In the genomic region with DNA sequence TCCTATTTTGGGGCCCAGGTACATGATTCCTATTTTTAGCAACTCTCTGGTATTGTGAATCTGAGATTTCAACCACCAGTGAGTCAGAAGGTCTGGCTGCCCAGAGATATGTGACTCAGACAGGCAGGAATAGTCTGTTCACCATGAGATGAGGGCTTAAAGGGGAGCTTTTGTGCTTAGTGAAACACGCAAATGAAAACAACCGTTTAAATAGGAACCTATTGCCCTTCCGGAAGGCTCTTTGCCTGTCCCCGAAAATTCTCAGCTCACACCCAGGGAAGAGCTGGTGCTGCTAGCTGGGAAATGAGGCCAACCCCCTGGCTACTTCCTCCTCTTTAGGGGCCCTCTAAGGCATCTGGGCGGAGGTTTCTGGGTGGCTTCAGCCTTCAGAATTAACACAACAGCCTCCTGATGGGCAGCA, we compare ENCODE assay signal across 9 cellular contexts.
A peak's percentile ranks its signal among the peaks of the same experiment; 100 is the strongest.
DNase-seq lines count a peak whose midpoint lies in the region; ATAC-seq, FAIRE-seq and TF ChIP-seq lines count a peak whose summit lies in the region.
"Had no signal": no experiment of that assay in that cellular context is flagged by ENCODE, and none has a peak within 500 bp of the region (broad histone marks: within the 10 kb centered on the region; RNA-seq: fewer than 3 reads in every experiment).

No MANE protein-coding gene starts in this region.

- H3K9me3 Mint-ChIP-seq in activated CD4-positive, alpha-beta memory T cell treated with anti-CD3 and anti-CD28 coated beads, Interleukin-2, amount 10 ng/mL, durations not matched to agents 7 days and 5 days: no peaks in the 10 kb centered on the region

- POLR2A ChIA-PET in activated CD4-positive, alpha-beta memory T cell treated with anti-CD3 and anti-CD28 coated beads, Interleukin-2, amount 10 ng/mL, durations not matched to agents 7 days and 5 days (lab: Charles Lee): no interaction called here

- H3K4me3 ChIP-seq in adipocyte (ENCODE audit: low read length) (peak overlapping the region; percentile 43), uterus (no peak overlapping the region)

- peak in 1 of 2 donors; percentile 34 for TF ChIP-seq POLR2A in uterus (IDR thresholded peaks at IDR 0.05)

- no peaks in the 10 kb centered on the region for H3K36me3 Mint-ChIP-seq in activated CD4-positive, alpha-beta memory T cell treated with anti-CD3 and anti-CD28 coated beads, Interleukin-2, amount 10 ng/mL, durations not matched to agents 7 days and 5 days (ENCODE audit: low read depth)

- H3K27ac Mint-ChIP-seq in activated CD4-positive, alpha-beta memory T cell treated with anti-CD3 and anti-CD28 coated beads, Interleukin-2, amount 10 ng/mL, durations not matched to agents 7 days and 5 days: no peak overlapping the region

- H3K27me3 Mint-ChIP-seq in activated CD4-positive, alpha-beta memory T cell treated with anti-CD3 and anti-CD28 coated beads, Interleukin-2, amount 10 ng/mL, durations not matched to agents 7 days and 5 days: peaks cover 14% of the 10 kb centered on the region

- no peak for TF ChIP-seq CTCF in uterus (IDR thresholded peaks at IDR 0.05)

- FAIRE-seq in islet of Langerhans (lab: Jason Lieb, UNC): peak; percentile 62
- FAIRE-seq: colon had no signal

- no peaks in the 10 kb centered on the region for H3K4me1 Mint-ChIP-seq in activated CD4-positive, alpha-beta memory T cell treated with anti-CD3 and anti-CD28 coated beads, Interleukin-2, amount 10 ng/mL, durations not matched to agents 7 days and 5 days

- CTCF ChIA-PET in activated CD4-positive, alpha-beta memory T cell treated with anti-CD3 and anti-CD28 coated beads, Interleukin-2, amount 10 ng/mL, durations not matched to agents 7 days and 5 days (lab: Charles Lee): no interaction called here

- H3K9me3 ChIP-seq in adipocyte (ENCODE audit: control insufficient read depth, low read length) (no peaks in the 10 kb centered on the region), uterus (no peaks in the 10 kb centered on the region)

- intact Hi-C loops in uterus (cut with DNase I; ENCODE audit: low total_unique reads): no loop called here

- H3K4me1 ChIP-seq in adipocyte (ENCODE audit: control insufficient read depth, insufficient read depth, low read length) (peaks cover 93% of the 10 kb centered on the region), uterus (peaks cover 8% of the 10 kb centered on the region in 2 donors)

- peak overlapping the region; percentile 82 for H3K9ac ChIP-seq in adipocyte (ENCODE audit: low read length)

- H3K27ac ChIP-seq in uterus: peak overlapping the region; percentile 92 to 99

- peak; percentile 90 for ATAC-seq in HG03439 (IDR thresholded peaks at IDR 0.05; ENCODE audit: unreplicated experiment)

- no peak overlapping the region for H3K4me3 Mint-ChIP-seq in activated CD4-positive, alpha-beta memory T cell treated with anti-CD3 and anti-CD28 coated beads, Interleukin-2, amount 10 ng/mL, durations not matched to agents 7 days and 5 days

- DNase-seq in AG08395 (ENCODE audit: low spot score) (peak; percentile 92), GM19240 (ENCODE audit: insufficient read length, low spot score) (peak; percentile 33), adipocyte (ENCODE audit: low read depth) (peak; percentile 97), uterus (peak; percentile 61 to 84), anterior cingulate cortex (lab: John Stamatoyannopoulos, UW) (no peak)
- no peak for DNase-seq in activated CD4-positive, alpha-beta memory T cell treated with anti-CD3 and anti-CD28 coated beads, Interleukin-2, amount 10 ng/mL, durations not matched to agents 7 days and 5 days

- H3K27me3 ChIP-seq in adipocyte (replicated peaks; ENCODE audit: control insufficient read depth, insufficient read depth, low read length): no peaks in the 10 kb centered on the region
- no peaks in the 10 kb centered on the region for H3K27me3 ChIP-seq in uterus

- no peaks in the 10 kb centered on the region for H3K36me3 ChIP-seq in adipocyte (ENCODE audit: control insufficient read depth, insufficient read depth, low read length, severe bottlenecking)
- no peaks in the 10 kb centered on the region for H3K36me3 ChIP-seq in uterus

Comparison
In these comparisons a context has a peak if more than half of its experiments do, and no peak if none do; other contexts are left out.
1. DNase-seq: peak in AG08395 (single experiment), GM19240 (single experiment), adipocyte (single experiment) and uterus (2 of 2); none in activated CD4-positive, alpha-beta memory T cell treated with anti-CD3 and anti-CD28 coated beads, Interleukin-2, amount 10 ng/mL, durations not matched to agents 7 days and 5 days (single experiment) and anterior cingulate cortex (0 of 58).